8 cellular contexts compared by ENCODE assay signal in genomic region chr5:58582411-58583393, GRCh38. TPM values are rescaled to one million over a fixed set of nuclear protein-coding genes. Genes with fewer than 3 reads are reported as not detected.
DNase-seq lines count a peak whose midpoint lies in the region; ATAC-seq and TF ChIP-seq lines count a peak whose summit lies in the region.

TSS of gene RAB3C (plus strand) at chr5:58583075. CDS start at chr5:58583209, 134 bp downstream.

- peaks cover 10% of the 10 kb centered on the region for H3K4me1 Mint-ChIP-seq in T-helper 1 cell treated with Interleukin-12 subunit alpha and Interleukin-12 subunit beta and Interleukin-4 antibody, amounts not matched to agents 30 μg/mL and 1 μg/mL, for 36 hours (ENCODE audit: low read depth)
- peaks cover 17% of the 10 kb centered on the region for H3K4me1 Mint-ChIP-seq in chondrocyte (ENCODE audit: low read depth)

- no peak within 1 kb of the TSS for H3K9ac ChIP-seq in skeletal muscle tissue (ENCODE audit: low read depth in 1 of 3, low read length in 3 of 3)

- no peak within 1 kb of the TSS for H3K27ac ChIP-seq in skeletal muscle tissue (ENCODE audit: low read depth, low read length)

- H3K9me3 Mint-ChIP-seq in T-helper 1 cell treated with Interleukin-12 subunit alpha and Interleukin-12 subunit beta and Interleukin-4 antibody, amounts not matched to agents 30 μg/mL and 1 μg/mL, for 36 hours = no peaks in the 10 kb centered on the region
- no peaks in the 10 kb centered on the region for H3K9me3 Mint-ChIP-seq in chondrocyte (ENCODE audit: low read depth)

- no peak within 1 kb of the TSS for H3K27ac Mint-ChIP-seq in T-helper 1 cell treated with Interleukin-12 subunit alpha and Interleukin-12 subunit beta and Interleukin-4 antibody, amounts not matched to agents 30 μg/mL and 1 μg/mL, for 36 hours
- H3K27ac Mint-ChIP-seq in chondrocyte (ENCODE audit: unreplicated experiment) = no peak within 1 kb of the TSS

- H3K4me1 ChIP-seq in skeletal muscle tissue (ENCODE audit: control insufficient read depth in 3 of 3, insufficient read depth in 3 of 3, low read length in 3 of 3) = peaks cover 8 to 14% (median 9%) of the 10 kb centered on the region in 3 donors

- DNase-seq in A172 (ENCODE audit: low spot score) (peak; percentile 80), NCI-H146 (lab: John Stamatoyannopoulos, UW) (peak; percentile 98), chondrocyte (ENCODE audit: low spot score) (peak; percentile 98), iris pigment epithelial cell (ENCODE audit: low read depth) (peak; percentile 96)

- peak within 1 kb of the TSS; percentile 64 to 81 (median 74) for H3K4me3 ChIP-seq in skeletal muscle tissue (ENCODE audit: low read length in 3 of 3)

- H3K36me3 Mint-ChIP-seq in T-helper 1 cell treated with Interleukin-12 subunit alpha and Interleukin-12 subunit beta and Interleukin-4 antibody, amounts not matched to agents 30 μg/mL and 1 μg/mL, for 36 hours (ENCODE audit: low read depth) = no peaks in the 10 kb centered on the region
- no peaks in the 10 kb centered on the region for H3K36me3 Mint-ChIP-seq in chondrocyte (ENCODE audit: low read depth)

- H3K9me3 ChIP-seq in skeletal muscle tissue (ENCODE audit: control insufficient read depth in 3 of 3, low read length in 3 of 3) = peaks cover 0 to 2% (median 0%) of the 10 kb centered on the region in 3 donors

- H3K4me3 Mint-ChIP-seq in T-helper 1 cell treated with Interleukin-12 subunit alpha and Interleukin-12 subunit beta and Interleukin-4 antibody, amounts not matched to agents 30 μg/mL and 1 μg/mL, for 36 hours = peak within 1 kb of the TSS; percentile 81
- peak within 1 kb of the TSS; percentile 88 for H3K4me3 Mint-ChIP-seq in chondrocyte (ENCODE audit: unreplicated experiment)

- no peaks in the 10 kb centered on the region for H3K36me3 ChIP-seq in skeletal muscle tissue (ENCODE audit: control insufficient read depth in 3 of 3, insufficient read depth in 3 of 3, low read length in 3 of 3)

- peak; percentile 99 for ATAC-seq in GM18499 (IDR thresholded peaks at IDR 0.05; ENCODE audit: insufficient read depth, unreplicated experiment)
- peak; percentile 100 for ATAC-seq in HG02884 (IDR thresholded peaks at IDR 0.05; ENCODE audit: unreplicated experiment)

- H3K27me3 Mint-ChIP-seq in T-helper 1 cell treated with Interleukin-12 subunit alpha and Interleukin-12 subunit beta and Interleukin-4 antibody, amounts not matched to agents 30 μg/mL and 1 μg/mL, for 36 hours (ENCODE audit: low read depth) = peaks cover 49% of the 10 kb centered on the region
- H3K27me3 Mint-ChIP-seq in chondrocyte (ENCODE audit: low read depth) = peaks cover 39% of the 10 kb centered on the region

- TF ChIP-seq CTCF in chondrocyte (IDR thresholded peaks at IDR 0.05) = no peak

- peaks cover 7 to 22% (median 18%) of the 10 kb centered on the region in 3 donors for H3K27me3 ChIP-seq in skeletal muscle tissue (ENCODE audit: control insufficient read depth in 3 of 3, insufficient read depth in 3 of 3, low read length in 3 of 3)

RNA-seq across cellular contexts. Expression of gene RAB3C, which starts in this region (rescaled TPM):
- not detected in 2 replicates for total RNA-seq in A172 (2014; rRNA removed; shearing (Covaris generic))
- total RNA-seq in chondrocyte (not detected in 3 replicates), skeletal muscle tissue (0.52 TPM)

Comparison
In these comparisons a context has a peak if more than half of its experiments do, and no peak if none do; other contexts are left out.
1. Peak in DNase-seq in A172; RNA of the gene not detected or under 1 TPM.
2. Peak in DNase-seq in chondrocyte; RNA of the gene not detected or under 1 TPM.